In genomic region chr1:198901280-198901679, GRCh38 we compare ENCODE assay signal across 16 cellular contexts.
"Had no signal": no experiment of that assay in that cellular context is flagged by ENCODE, and none has a peak within 500 bp of the region (broad histone marks: within the 10 kb centered on the region; RNA-seq: fewer than 3 reads in every experiment).

No MANE protein-coding gene starts in this region.

- H3K4me3 Mint-ChIP-seq: activated naive CD8-positive, alpha-beta T cell; activated T-cell treated with anti-CD3 and anti-CD28 coated beads, Interleukin-2, amount 50 U/mL, for 4 hours; stimulated activated effector memory CD8-positive, alpha-beta T cell treated with anti-CD3 and anti-CD28 coated beads, Interleukin-12 subunit alpha, Interleukin-12 subunit beta, amount 100 ng/mL, for 72 hours; T-helper 2 cell treated with Interferon-gamma antibody and Interleukin-4, amounts not matched to agents 5 μg/mL and 100 μg/mL, for 36 hours had no signal

- DNase-seq: activated CD4-positive, alpha-beta T cell treated with anti-CD3 and anti-CD28 coated beads, Interleukin-2, amount 50 U/mL, for 48 hours; activated effector memory CD4-positive, alpha-beta T cell treated with anti-CD3 and anti-CD28 coated beads, Interleukin-2, amount 50 U/mL, for 16 hours; activated T-cell treated with anti-CD3 and anti-CD28 coated beads, Interleukin-2, amount 50 U/mL, for 4 hours; effector CD8-positive, alpha-beta T cell; left ventricle myocardium inferior; small intestine; SW 1271 had no signal

- H3K27ac Mint-ChIP-seq: activated naive CD8-positive, alpha-beta T cell; progenitor cell of endocrine pancreas; stimulated activated effector memory CD8-positive, alpha-beta T cell treated with anti-CD3 and anti-CD28 coated beads, Interleukin-12 subunit alpha, Interleukin-12 subunit beta, amount 100 ng/mL, for 72 hours; T-helper 2 cell treated with Interferon-gamma antibody and Interleukin-4, amounts not matched to agents 5 μg/mL and 100 μg/mL, for 36 hours had no signal

- H3K9me3 ChIP-seq: gastroesophageal sphincter, left ventricle myocardium inferior, neutrophil, tibial nerve had no signal

- ATAC-seq: activated CD4-positive, CD25-positive, alpha-beta regulatory T cell treated with anti-CD3 and anti-CD28 coated beads, Interleukin-2, amount 50 U/mL, for 24 hours; activated T-cell treated with anti-CD3 and anti-CD28 coated beads, Interleukin-2, amount 50 U/mL, for 4 hours; gastroesophageal sphincter; right cardiac atrium; stimulated activated effector memory CD8-positive, alpha-beta T cell treated with anti-CD3 and anti-CD28 coated beads, Interleukin-12 subunit alpha, Interleukin-12 subunit beta, amount 100 ng/mL, for 72 hours had no signal

- H3K4me3 ChIP-seq: gastroesophageal sphincter, left ventricle myocardium inferior, tibial nerve had no signal

- H3K9me3 Mint-ChIP-seq: activated T-cell treated with anti-CD3 and anti-CD28 coated beads, Interleukin-2, amount 50 U/mL, for 4 hours; stimulated activated effector memory CD8-positive, alpha-beta T cell treated with anti-CD3 and anti-CD28 coated beads, Interleukin-12 subunit alpha, Interleukin-12 subunit beta, amount 100 ng/mL, for 72 hours; T-helper 2 cell treated with Interferon-gamma antibody and Interleukin-4, amounts not matched to agents 5 μg/mL and 100 μg/mL, for 36 hours had no signal

- H3K4me1 ChIP-seq: gastroesophageal sphincter had no signal

- H3K36me3 ChIP-seq: gastroesophageal sphincter, neutrophil had no signal

- H3K36me3 Mint-ChIP-seq: stimulated activated effector memory CD8-positive, alpha-beta T cell treated with anti-CD3 and anti-CD28 coated beads, Interleukin-12 subunit alpha, Interleukin-12 subunit beta, amount 100 ng/mL, for 72 hours had no signal

- H3K4me1 Mint-ChIP-seq: stimulated activated effector memory CD8-positive, alpha-beta T cell treated with anti-CD3 and anti-CD28 coated beads, Interleukin-12 subunit alpha, Interleukin-12 subunit beta, amount 100 ng/mL, for 72 hours had no signal

- H3K27ac ChIP-seq: gastroesophageal sphincter, left ventricle myocardium inferior, neutrophil had no signal

- H3K27me3 Mint-ChIP-seq: activated naive CD8-positive, alpha-beta T cell; progenitor cell of endocrine pancreas had no signal

- H3K27me3 ChIP-seq: gastroesophageal sphincter, neutrophil, tibial nerve had no signal
